1 cellular context compared by ENCODE assay signal in genomic region chr5:176542596-176543427, GRCh38.
TF ChIP-seq lines count a peak whose summit lies in the region.

No MANE protein-coding gene starts in this region.

TF ChIP-seq in K562, 482 proteins besides CTCF, POLR2A, EP300 and RAD21 (continued from another document):
- TF ChIP-seq, protein P1, sequence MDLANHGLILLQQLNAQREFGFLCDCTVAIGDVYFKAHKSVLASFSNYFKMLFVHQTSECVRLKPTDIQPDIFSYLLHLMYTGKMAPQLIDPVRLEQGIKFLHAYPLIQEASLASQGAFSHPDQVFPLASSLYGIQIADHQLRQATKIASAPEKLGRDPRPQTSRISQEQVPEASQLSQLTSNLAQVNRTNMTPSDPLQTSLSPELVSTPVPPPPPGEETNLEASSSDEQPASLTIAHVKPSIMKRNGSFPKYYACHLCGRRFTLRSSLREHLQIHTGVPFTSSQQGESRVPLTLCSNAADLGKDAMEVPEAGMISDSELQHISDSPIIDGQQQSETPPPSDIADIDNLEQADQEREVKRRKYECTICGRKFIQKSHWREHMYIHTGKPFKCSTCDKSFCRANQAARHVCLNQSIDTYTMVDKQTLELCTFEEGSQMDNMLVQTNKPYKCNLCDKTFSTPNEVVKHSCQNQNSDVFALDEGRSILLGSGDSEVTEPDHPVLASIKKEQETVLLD (IDR thresholded peaks at IDR 0.05): no peak
